In genomic region chr2:110576763-110577416, GRCh38 we compare ENCODE assay signal across 8 cellular contexts. TPM values are rescaled to one million over a fixed set of nuclear protein-coding genes. Genes with fewer than 3 reads are reported as not detected.
DNase-seq lines count a peak whose midpoint lies in the region; ATAC-seq and TF ChIP-seq lines count a peak whose summit lies in the region.
"Not testable (repeated sequence)": the region's sequence is repeated elsewhere in the genome, so short reads cannot be mapped to it uniquely, and the experiment has no call there.

Gene RGPD6 (minus strand): TSS chr2:110577222. CDS start chr2:110577024, 198 bp downstream.

- not testable (repeated sequence) for H3K9me3 ChIP-seq in CD4-positive, CD25-positive, alpha-beta regulatory T cell (ENCODE audit: control insufficient read depth in 2 of 2, low read length in 2 of 2); endodermal cell (ENCODE audit: control insufficient read depth, low read length); left lung; sigmoid colon

- H3K27me3 ChIP-seq in CD4-positive, CD25-positive, alpha-beta regulatory T cell (ENCODE audit: control insufficient read depth, insufficient read depth, low read length); endodermal cell (ENCODE audit: control insufficient read depth, insufficient read depth, low read length, poor library complexity, severe bottlenecking); left lung; sigmoid colon: not testable (repeated sequence)

- no CpG with 5 or more reads among the region's 70 CpGs for WGBS in endodermal cell (ENCODE audit: insufficient coverage in 1 of 2, insufficient read length in 1 of 2), 2 experiments
- WGBS in sigmoid colon, 2 donors = 0 to 1% methylated on average over 10 of the region's 70 CpGs

- H3K27ac Mint-ChIP-seq in CD4-positive, CD25-positive, alpha-beta regulatory T cell; activated CD4-positive, alpha-beta T cell treated with anti-CD3 and anti-CD28 coated beads, Interleukin-2, amount 10 ng/mL, durations not matched to agents 24 days and 14 days; endodermal cell: not testable (repeated sequence)

- not testable (repeated sequence) for TF ChIP-seq EP300 in sigmoid colon (IDR thresholded peaks at IDR 0.05)

- H3K27ac ChIP-seq in CD4-positive, CD25-positive, alpha-beta regulatory T cell (ENCODE audit: insufficient read depth, low read length, poor library complexity, severe bottlenecking); endodermal cell (ENCODE audit: low read depth, low read length); left lung; sigmoid colon: not testable (repeated sequence)

- H3K4me1 Mint-ChIP-seq in CD4-positive, CD25-positive, alpha-beta regulatory T cell; activated CD4-positive, alpha-beta T cell treated with anti-CD3 and anti-CD28 coated beads, Interleukin-2, amount 10 ng/mL, durations not matched to agents 24 days and 14 days; endodermal cell: not testable (repeated sequence)

- H3K4me3 Mint-ChIP-seq in CD4-positive, CD25-positive, alpha-beta regulatory T cell; activated CD4-positive, alpha-beta T cell treated with anti-CD3 and anti-CD28 coated beads, Interleukin-2, amount 10 ng/mL, durations not matched to agents 24 days and 14 days; endodermal cell: not testable (repeated sequence)

- H3K27me3 Mint-ChIP-seq in CD4-positive, CD25-positive, alpha-beta regulatory T cell; activated CD4-positive, alpha-beta T cell treated with anti-CD3 and anti-CD28 coated beads, Interleukin-2, amount 10 ng/mL, durations not matched to agents 24 days and 14 days; endodermal cell (ENCODE audit: insufficient read depth): not testable (repeated sequence)

- DNase-seq in CD4-positive, CD25-positive, alpha-beta regulatory T cell; activated CD4-positive, alpha-beta T cell treated with anti-CD3 and anti-CD28 coated beads, Interleukin-2, amount 10 ng/mL, durations not matched to agents 24 days and 14 days; endodermal cell; left lung; sigmoid colon: not testable (repeated sequence)

- intact Hi-C loops in activated CD4-positive, alpha-beta T cell treated with anti-CD3 and anti-CD28 coated beads, Interleukin-2, amount 10 ng/mL, durations not matched to agents 24 days and 14 days (cut with micrococcal nuclease); left lung (cut with DNase I); sigmoid colon (cut with DNase I): not testable (repeated sequence)

- H3K4me1 ChIP-seq in CD4-positive, CD25-positive, alpha-beta regulatory T cell (ENCODE audit: control insufficient read depth, insufficient read depth, low read length, poor library complexity, severe bottlenecking); endodermal cell (ENCODE audit: control insufficient read depth, insufficient read depth, low read length); left lung; sigmoid colon: not testable (repeated sequence)

- H3K9me3 Mint-ChIP-seq in CD4-positive, CD25-positive, alpha-beta regulatory T cell; activated CD4-positive, alpha-beta T cell treated with anti-CD3 and anti-CD28 coated beads, Interleukin-2, amount 10 ng/mL, durations not matched to agents 24 days and 14 days; endodermal cell: not testable (repeated sequence)

- not testable (repeated sequence) for H3K36me3 Mint-ChIP-seq in CD4-positive, CD25-positive, alpha-beta regulatory T cell; activated CD4-positive, alpha-beta T cell treated with anti-CD3 and anti-CD28 coated beads, Interleukin-2, amount 10 ng/mL, durations not matched to agents 24 days and 14 days (ENCODE audit: low read depth); endodermal cell (ENCODE audit: low read depth)

- not testable (repeated sequence) for H3K9ac ChIP-seq in endodermal cell (ENCODE audit: extremely low read depth, low read length, poor library complexity, severe bottlenecking)

- not testable (repeated sequence) for H3K4me3 ChIP-seq in CD4-positive, CD25-positive, alpha-beta regulatory T cell (ENCODE audit: low read depth, low read length); endodermal cell (ENCODE audit: low read length); left lung; sigmoid colon

- H3K36me3 ChIP-seq in CD4-positive, CD25-positive, alpha-beta regulatory T cell (ENCODE audit: control insufficient read depth, insufficient read depth, low read length); endodermal cell (ENCODE audit: control insufficient read depth, insufficient read depth, low read length); left lung; sigmoid colon: not testable (repeated sequence)

- not testable (repeated sequence) for TF ChIP-seq CTCF in endodermal cell (conservative IDR thresholded peaks at IDR 0.05); left lung (IDR thresholded peaks at IDR 0.05); sigmoid colon (IDR thresholded peaks at IDR 0.05)

- TF ChIP-seq POLR2A in sigmoid colon (IDR thresholded peaks at IDR 0.05) = not testable (repeated sequence)

- peak; percentile 100 for ATAC-seq in CD4-positive, CD25-positive, alpha-beta regulatory T cell (ENCODE audit: low read depth in 2 of 2)
- peak; percentile 99 for ATAC-seq in GM19397 (IDR thresholded peaks at IDR 0.05; ENCODE audit: unreplicated experiment)
- peak; percentile 98 for ATAC-seq in HG02678 (IDR thresholded peaks at IDR 0.05; ENCODE audit: unreplicated experiment)
- peak; percentile 97 for ATAC-seq in HG03457 (IDR thresholded peaks at IDR 0.05; ENCODE audit: unreplicated experiment)
- peak; percentile 100 for ATAC-seq in left lung

RNA-seq across cellular contexts. Expression of gene RGPD6, which starts in this region (rescaled TPM):
- 110 TPM for total RNA-seq in CD4-positive, CD25-positive, alpha-beta regulatory T cell
- polyA plus RNA-seq in CD4-positive, CD25-positive, alpha-beta regulatory T cell = 1 to 10 TPM; 1.5 to 2.9 (median 2.1) TPM
- 16.7 and 16.9 TPM in 2 replicates for total RNA-seq in activated CD4-positive, alpha-beta T cell treated with anti-CD3 and anti-CD28 coated beads, Interleukin-2, amount 10 ng/mL, durations not matched to agents 24 days and 14 days
- total RNA-seq in endodermal cell (10 to 100 TPM; 33.7 to 58.0 TPM), left lung (10 to 100 TPM; 28.2 to 29.7 TPM), sigmoid colon (10 to 100 TPM; 39.0 to 44.6 (median 42.1) TPM)
- 22.5 TPM for polyA plus RNA-seq in endodermal cell (2013, experiment 1 of 2)
- polyA plus RNA-seq in endodermal cell (2013, experiment 2 of 2) = 27.9 TPM
- polyA plus RNA-seq in sigmoid colon = 10 to 100 TPM in 1 of 3 donors, 1 to 10 TPM in 2; 3.0 to 11.2 (median 6.2) TPM
